In genomic region chr12:20438307-20438779, GRCh38 we compare ENCODE assay signal across 21 cellular contexts.
DNase-seq lines count a peak whose midpoint lies in the region; ATAC-seq and TF ChIP-seq lines count a peak whose summit lies in the region.
"Had no signal": no experiment of that assay in that cellular context is flagged by ENCODE, and none has a peak within 500 bp of the region (broad histone marks: within the 10 kb centered on the region; RNA-seq: fewer than 3 reads in every experiment).

No MANE protein-coding gene starts in this region.

- no peaks in the 10 kb centered on the region for H3K9me3 Mint-ChIP-seq in nephron
- H3K9me3 Mint-ChIP-seq: neural crest cell had no signal

- H3K4me1 Mint-ChIP-seq in nephron, result peaks cover 31% of the 10 kb centered on the region
- H3K4me1 Mint-ChIP-seq: neural crest cell had no signal

- no peaks in the 10 kb centered on the region for H4K20me1 ChIP-seq in OCI-LY7 (ENCODE audit: insufficient read depth, low read length)

- H3K4me3 ChIP-seq in AG10803 (ENCODE audit: low read length) (no peak overlapping the region), OCI-LY7 (ENCODE audit: low read depth, low read length, poor library complexity, severe bottlenecking) (no peak overlapping the region)
- H3K4me3 ChIP-seq: body of pancreas, gastroesophageal sphincter, suprapubic skin had no signal

- CTCF ChIA-PET in OCI-LY7 (lab: Charles Lee; ENCODE audit: unreplicated experiment), result no interaction called here

- no peaks in the 10 kb centered on the region for H3K27me3 Mint-ChIP-seq in nephron (ENCODE audit: low read depth)

- H3K79me2 ChIP-seq in OCI-LY7 (ENCODE audit: insufficient read depth, low read depth, low read length), result no peaks in the 10 kb centered on the region

- POLR2A ChIA-PET in OCI-LY7 (lab: Charles Lee), result no interaction called here

- H3K27me3 ChIP-seq in foreskin keratinocyte, result no peaks in the 10 kb centered on the region
- H3K27me3 ChIP-seq: BE2C, body of pancreas, gastroesophageal sphincter, suprapubic skin had no signal

- BruUV-seq in OCI-LY7 (replicated peaks; lab: Mats Ljungman, UMichigan), result no TSS peak

- intact Hi-C loops in OCI-LY7 (cut with micrococcal nuclease; ENCODE audit: unreplicated experiment), result no loop called here

- peak overlapping the region; percentile 77 to 86 (median 77) for H3K27ac Mint-ChIP-seq in nephron

- H3K27ac ChIP-seq in foreskin keratinocyte (no peak overlapping the region), OCI-LY7 (ENCODE audit: low read depth, low read length, poor library complexity, severe bottlenecking) (no peak overlapping the region)
- H3K27ac ChIP-seq: body of pancreas, suprapubic skin had no signal

- TF ChIP-seq CTCF in AG10803 (conservative IDR thresholded peaks at IDR 0.05; ENCODE audit: low read length) (no peak), nephron (IDR thresholded peaks at IDR 0.05; ENCODE audit: unreplicated experiment in 3 of 3) (no peak), foreskin keratinocyte (conservative IDR thresholded peaks at IDR 0.05) (no peak), OCI-LY7 (conservative IDR thresholded peaks at IDR 0.05; ENCODE audit: low read length) (no peak)

- H3K36me3 Mint-ChIP-seq in nephron (ENCODE audit: low read depth), result no peaks in the 10 kb centered on the region

- peak; percentile 68 for DNase-seq in AG10803 (ENCODE audit: low read depth)
- DNase-seq in OCI-M1 (lab: John Stamatoyannopoulos, UW), result peak; percentile 17
- DNase-seq in fibroblast of gingiva (ENCODE audit: low read depth), result peak; percentile 86
- no peak for DNase-seq in iPS-NIHi11 (ENCODE audit: low spot score)
- no peak for DNase-seq in foreskin keratinocyte
- no peak for DNase-seq in OCI-LY7 (ENCODE audit: low spot score)
- DNase-seq: activated CD4-positive, alpha-beta T cell treated with anti-CD3 and anti-CD28 coated beads for 48 hours; activated CD8-positive, alpha-beta memory T cell treated with anti-CD3 and anti-CD28 coated beads, Interleukin-2, amount 50 U/mL, for 48 hours; activated gamma-delta T cell treated with Interleukin-2 at 50 U/mL for 16 hours; BE2C; body of pancreas; Calu3; islet precursor cell; mesendoderm; NCI-H187; NCI-H510A had no signal

- peak overlapping the region in 1 of 3 experiments; percentile 57 for H3K4me3 Mint-ChIP-seq in nephron
- H3K4me3 Mint-ChIP-seq: neural crest cell had no signal

- H3K9me3 ChIP-seq in OCI-LY7 (ENCODE audit: low read length), result no peaks in the 10 kb centered on the region
- H3K9me3 ChIP-seq: BE2C, body of pancreas, gastroesophageal sphincter, suprapubic skin had no signal

- H2AFZ ChIP-seq in OCI-LY7 (ENCODE audit: low read length), result no peak overlapping the region

- H3K36me3 ChIP-seq in OCI-LY7 (ENCODE audit: insufficient read depth, low read length), result no peaks in the 10 kb centered on the region
- H3K36me3 ChIP-seq: BE2C, gastroesophageal sphincter, suprapubic skin had no signal

- no peaks in the 10 kb centered on the region for H3K9me2 ChIP-seq in OCI-LY7 (ENCODE audit: insufficient read depth, low read length)

- no peak for ATAC-seq in HG02759 (IDR thresholded peaks at IDR 0.05; ENCODE audit: unreplicated experiment)
- no peak for ATAC-seq in foreskin keratinocyte
- ATAC-seq: body of pancreas, gastroesophageal sphincter had no signal

- H3K4me1 ChIP-seq in foreskin keratinocyte (no peaks in the 10 kb centered on the region), OCI-LY7 (ENCODE audit: insufficient read depth, low read length, poor library complexity, severe bottlenecking) (no peaks in the 10 kb centered on the region)
- H3K4me1 ChIP-seq: BE2C had no signal

- H3K4me2 ChIP-seq in OCI-LY7 (ENCODE audit: low read length), result no peak overlapping the region

Comparison
In these comparisons a context has a peak if more than half of its experiments do, and no peak if none do; other contexts are left out.
1. DNase-seq: peak in AG10803 (single experiment), OCI-M1 (single experiment) and fibroblast of gingiva (single experiment); none in iPS-NIHi11 (single experiment), foreskin keratinocyte (0 of 2) and OCI-LY7 (single experiment).